ENCODE assay signal across 1 cellular context in the genomic region with DNA sequence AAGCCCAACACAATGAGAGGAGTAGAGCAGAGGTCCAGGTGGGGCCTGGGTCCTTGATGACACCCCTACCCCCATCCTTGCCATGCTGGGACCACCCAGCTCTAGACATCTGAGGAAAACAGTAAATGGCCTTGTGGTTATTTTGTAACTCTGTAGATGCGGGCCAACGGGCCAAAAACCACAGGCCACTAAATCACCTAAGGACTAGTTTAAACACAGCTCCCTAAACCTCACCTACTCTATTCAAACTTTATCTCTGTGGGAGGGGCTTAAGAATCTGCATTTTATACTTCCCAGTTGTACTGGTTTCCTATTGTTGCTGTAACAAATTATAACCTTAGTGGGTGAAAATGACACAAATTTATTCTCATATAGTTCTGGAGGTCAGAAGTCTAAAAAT.
TF ChIP-seq lines count a peak whose summit lies in the region.

No MANE protein-coding gene starts in this region.

TF ChIP-seq in K562, 482 proteins besides CTCF, POLR2A, EP300 and RAD21:
- no peak for TF ChIP-seq ILF3 (IDR thresholded peaks at IDR 0.05; ENCODE audit: borderline replicate concordance)
- TF ChIP-seq YY1 (IDR thresholded peaks at IDR 0.05; ENCODE audit: borderline replicate concordance in 1 of 3, control insufficient read depth in 1 of 3, extremely low read depth in 1 of 3, insufficient read depth in 3 of 3, insufficient read length in 1 of 3, insufficient replicate concordance in 2 of 3, low read depth in 1 of 3, low read length in 2 of 3) = no peak
- TF ChIP-seq, protein P1, sequence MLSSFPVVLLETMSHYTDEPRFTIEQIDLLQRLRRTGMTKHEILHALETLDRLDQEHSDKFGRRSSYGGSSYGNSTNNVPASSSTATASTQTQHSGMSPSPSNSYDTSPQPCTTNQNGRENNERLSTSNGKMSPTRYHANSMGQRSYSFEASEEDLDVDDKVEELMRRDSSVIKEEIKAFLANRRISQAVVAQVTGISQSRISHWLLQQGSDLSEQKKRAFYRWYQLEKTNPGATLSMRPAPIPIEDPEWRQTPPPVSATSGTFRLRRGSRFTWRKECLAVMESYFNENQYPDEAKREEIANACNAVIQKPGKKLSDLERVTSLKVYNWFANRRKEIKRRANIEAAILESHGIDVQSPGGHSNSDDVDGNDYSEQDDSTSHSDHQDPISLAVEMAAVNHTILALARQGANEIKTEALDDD (IDR thresholded peaks at IDR 0.05) = peak; percentile 83
TF ChIP-seq in K562: peak in this region for 1.
